1 cellular context compared by ENCODE assay signal in the genomic region with DNA sequence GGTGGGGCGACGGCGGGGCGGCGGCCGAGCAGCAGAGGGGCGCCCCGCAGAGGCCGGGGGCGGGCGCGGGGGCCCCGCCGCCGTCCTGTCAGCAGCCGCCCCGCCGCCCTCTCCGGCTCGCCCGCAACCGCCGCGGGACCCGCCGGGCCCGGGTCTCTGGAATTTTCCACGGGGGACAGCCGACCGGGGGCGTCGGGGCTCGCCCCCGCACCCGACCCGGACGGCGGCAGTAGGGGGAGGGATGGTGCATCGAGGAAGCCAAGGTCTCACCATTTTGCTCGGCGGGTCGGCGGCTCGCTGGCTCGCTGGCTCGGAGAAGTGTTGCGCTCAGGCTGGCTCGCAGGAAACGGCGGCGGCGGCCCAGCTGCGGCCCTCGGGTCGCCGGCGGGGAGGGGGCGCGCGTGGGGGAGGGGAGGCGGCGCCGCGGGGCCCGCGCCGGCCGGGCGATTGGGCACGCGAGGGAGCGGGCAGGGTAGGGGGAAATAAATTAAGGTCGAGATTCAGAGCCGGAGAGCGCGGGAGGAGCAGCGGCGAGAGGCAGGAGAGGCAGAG.
TF ChIP-seq lines count a peak whose summit lies in the region.

No MANE protein-coding gene starts in this region.

TF ChIP-seq in K562, 482 proteins besides CTCF, POLR2A, EP300 and RAD21 (continued from another document):
- TF ChIP-seq UBTF (IDR thresholded peaks at IDR 0.05; ENCODE audit: borderline replicate concordance in 1 of 2, low read depth in 2 of 2, low read length in 2 of 2) (0 out of 4 replicates have a peak, but pooled peaks of 1 of the 2 experiments have one; percentile 51), ZNF24 (IDR thresholded peaks at IDR 0.05) (no peak), CTCFL (IDR thresholded peaks at IDR 0.05; ENCODE audit: borderline replicate concordance, insufficient read depth, low read depth, low read length, poor library complexity, severe bottlenecking) (peak; percentile 14), SIN3A (IDR thresholded peaks at IDR 0.05; ENCODE audit: borderline replicate concordance in 2 of 2, control insufficient read depth in 1 of 2, low read depth in 2 of 2, low read length in 2 of 2) (no peak), NCOA2 (IDR thresholded peaks at IDR 0.05; ENCODE audit: partially characterized antibody in 2 of 2) (no peak), ZC3H11A (IDR thresholded peaks at IDR 0.05; ENCODE audit: low read depth, low read length) (no peak), ZNF699 (CRISPR knock-in tag; IDR thresholded peaks at IDR 0.05; ENCODE audit: insufficient replicate concordance) (no peak), DMBX1 (CRISPR knock-in tag; IDR thresholded peaks at IDR 0.05; ENCODE audit: borderline replicate concordance) (no peak), ZNF740 (CRISPR knock-in tag; IDR thresholded peaks at IDR 0.05) (no peak), ZNF740 (tag; IDR thresholded peaks at IDR 0.05) (peak in 1 of 2 experiments; percentile 49; a peak in 1 of 4 replicates), THAP12 (CRISPR knock-in tag; IDR thresholded peaks at IDR 0.05) (no peak)
